12 cellular contexts compared by ENCODE assay signal in genomic region chr12:122721057-122721545, GRCh38. TPM values are rescaled to one million over a fixed set of nuclear protein-coding genes. Genes with fewer than 3 reads are reported as not detected.
DNase-seq lines count a peak whose midpoint lies in the region; TF ChIP-seq lines count a peak whose summit lies in the region.
"Had no signal": no experiment of that assay in that cellular context is flagged by ENCODE, and none has a peak within 500 bp of the region (broad histone marks: within the 10 kb centered on the region; RNA-seq: fewer than 3 reads in every experiment).

No MANE protein-coding gene starts in this region.

- intact Hi-C loops in activated T-helper 2 cell treated with anti-CD3 and anti-CD28 coated beads, Interferon-gamma antibody, Interleukin-2, Interleukin-4, amounts not matched to agents 10 μg/mL and 5 μg/mL and 100 μg/mL, durations not matched to agents 14 hours and 24 hours and 36 hours (cut with micrococcal nuclease): loop anchor here (1.0 to 5.0 kb wide), 4 partner anchors 9 to 176 kb away; partner anchors contain the start of genes DENR, HCAR1 and VPS37B
- intact Hi-C loops in A673 (cut with micrococcal nuclease; ENCODE audit: unreplicated experiment): no loop called here

- no peaks in the 10 kb centered on the region for H3K9me3 Mint-ChIP-seq in activated naive CD4-positive, alpha-beta T cell treated with anti-CD3 and anti-CD28 coated beads, Interleukin-2, amount 50 U/mL, for 24 hours
- no peaks in the 10 kb centered on the region for H3K9me3 Mint-ChIP-seq in activated naive CD4-positive, alpha-beta T cell treated with anti-CD3 and anti-CD28 coated beads, Interleukin-2, amount 10 ng/mL, durations not matched to agents 7 days and 5 days
- H3K9me3 Mint-ChIP-seq in activated T-helper 2 cell treated with anti-CD3 and anti-CD28 coated beads, Interferon-gamma antibody, Interleukin-2, Interleukin-4, amounts not matched to agents 10 μg/mL and 5 μg/mL and 100 μg/mL, durations not matched to agents 14 hours and 24 hours and 36 hours: no peaks in the 10 kb centered on the region
- H3K9me3 Mint-ChIP-seq: activated naive CD8-positive, alpha-beta T cell treated with anti-CD3 and anti-CD28 coated beads, Interleukin-2, amount 10 ng/mL, durations not matched to agents 7 days and 5 days had no signal

- POLR2A ChIA-PET in A673 (lab: Charles Lee; ENCODE audit: low non-redundant PET): no interaction called here

- DNase-seq in activated naive CD4-positive, alpha-beta T cell treated with anti-CD3 and anti-CD28 coated beads, Interleukin-2, amount 10 ng/mL, durations not matched to agents 7 days and 5 days: no peak
- no peak for DNase-seq in activated T-helper 2 cell treated with anti-CD3 and anti-CD28 coated beads, Interferon-gamma antibody, Interleukin-2, Interleukin-4, amounts not matched to agents 10 μg/mL and 5 μg/mL and 100 μg/mL, durations not matched to agents 14 hours and 24 hours and 36 hours (ENCODE audit: low spot score)
- DNase-seq in iris pigment epithelial cell (ENCODE audit: low read depth) (peak; percentile 67), tibial nerve (ENCODE audit: low spot score in 2 of 2) (no peak), NCI-H1092 (lab: John Stamatoyannopoulos, UW) (no peak), SW 1271 (lab: John Stamatoyannopoulos, UW) (no peak), A673 (ENCODE audit: low spot score) (no peak)
- DNase-seq: activated naive CD8-positive, alpha-beta T cell treated with anti-CD3 and anti-CD28 coated beads, Interleukin-2, amount 10 ng/mL, durations not matched to agents 7 days and 5 days; mesendoderm; NCI-H1105 treated with DMSO at 0.1 percent for 48 hours; upper lobe of right lung had no signal

- peak overlapping the region; percentile 43 for H3K4me3 Mint-ChIP-seq in activated naive CD4-positive, alpha-beta T cell treated with anti-CD3 and anti-CD28 coated beads, Interleukin-2, amount 50 U/mL, for 24 hours
- no peak overlapping the region for H3K4me3 Mint-ChIP-seq in activated naive CD4-positive, alpha-beta T cell treated with anti-CD3 and anti-CD28 coated beads, Interleukin-2, amount 10 ng/mL, durations not matched to agents 7 days and 5 days
- H3K4me3 Mint-ChIP-seq in activated T-helper 2 cell treated with anti-CD3 and anti-CD28 coated beads, Interferon-gamma antibody, Interleukin-2, Interleukin-4, amounts not matched to agents 10 μg/mL and 5 μg/mL and 100 μg/mL, durations not matched to agents 14 hours and 24 hours and 36 hours (ENCODE audit: low read depth): no peak overlapping the region
- H3K4me3 Mint-ChIP-seq: activated naive CD8-positive, alpha-beta T cell treated with anti-CD3 and anti-CD28 coated beads, Interleukin-2, amount 10 ng/mL, durations not matched to agents 7 days and 5 days had no signal

- H3K36me3 Mint-ChIP-seq in activated naive CD4-positive, alpha-beta T cell treated with anti-CD3 and anti-CD28 coated beads, Interleukin-2, amount 50 U/mL, for 24 hours: no peaks in the 10 kb centered on the region
- no peaks in the 10 kb centered on the region for H3K36me3 Mint-ChIP-seq in activated naive CD4-positive, alpha-beta T cell treated with anti-CD3 and anti-CD28 coated beads, Interleukin-2, amount 10 ng/mL, durations not matched to agents 7 days and 5 days
- H3K36me3 Mint-ChIP-seq in activated T-helper 2 cell treated with anti-CD3 and anti-CD28 coated beads, Interferon-gamma antibody, Interleukin-2, Interleukin-4, amounts not matched to agents 10 μg/mL and 5 μg/mL and 100 μg/mL, durations not matched to agents 14 hours and 24 hours and 36 hours (ENCODE audit: low read depth): peaks cover 10% of the 10 kb centered on the region
- H3K36me3 Mint-ChIP-seq: activated naive CD8-positive, alpha-beta T cell treated with anti-CD3 and anti-CD28 coated beads, Interleukin-2, amount 10 ng/mL, durations not matched to agents 7 days and 5 days had no signal

- no peaks in the 10 kb centered on the region for H3K27me3 Mint-ChIP-seq in activated naive CD4-positive, alpha-beta T cell treated with anti-CD3 and anti-CD28 coated beads, Interleukin-2, amount 50 U/mL, for 24 hours
- peaks cover 6% of the 10 kb centered on the region for H3K27me3 Mint-ChIP-seq in activated naive CD4-positive, alpha-beta T cell treated with anti-CD3 and anti-CD28 coated beads, Interleukin-2, amount 10 ng/mL, durations not matched to agents 7 days and 5 days
- H3K27me3 Mint-ChIP-seq in activated T-helper 2 cell treated with anti-CD3 and anti-CD28 coated beads, Interferon-gamma antibody, Interleukin-2, Interleukin-4, amounts not matched to agents 10 μg/mL and 5 μg/mL and 100 μg/mL, durations not matched to agents 14 hours and 24 hours and 36 hours (ENCODE audit: low read depth): no peaks in the 10 kb centered on the region

- TF ChIP-seq CTCF in tibial nerve (IDR thresholded peaks at IDR 0.05): no peak
- no peak for TF ChIP-seq CTCF in A673 (conservative IDR thresholded peaks at IDR 0.05; ENCODE audit: low read depth, low read length)

- H3K4me1 Mint-ChIP-seq in activated naive CD4-positive, alpha-beta T cell treated with anti-CD3 and anti-CD28 coated beads, Interleukin-2, amount 50 U/mL, for 24 hours: peaks cover 29% of the 10 kb centered on the region
- peaks cover 36% of the 10 kb centered on the region for H3K4me1 Mint-ChIP-seq in activated naive CD4-positive, alpha-beta T cell treated with anti-CD3 and anti-CD28 coated beads, Interleukin-2, amount 10 ng/mL, durations not matched to agents 7 days and 5 days
- H3K4me1 Mint-ChIP-seq in activated T-helper 2 cell treated with anti-CD3 and anti-CD28 coated beads, Interferon-gamma antibody, Interleukin-2, Interleukin-4, amounts not matched to agents 10 μg/mL and 5 μg/mL and 100 μg/mL, durations not matched to agents 14 hours and 24 hours and 36 hours (ENCODE audit: low read depth): peaks cover 32% of the 10 kb centered on the region

- peaks cover 0 to 24% (median 2%) of the 10 kb centered on the region in 4 donors for H3K4me1 ChIP-seq in tibial nerve
- no peaks in the 10 kb centered on the region for H3K4me1 ChIP-seq in A673 (ENCODE audit: insufficient read depth, low read length, poor library complexity, severe bottlenecking)
- H3K4me1 ChIP-seq: upper lobe of right lung had no signal

- TF ChIP-seq EP300 in tibial nerve (IDR thresholded peaks at IDR 0.05): no peak

- H3K4me3 ChIP-seq in tibial nerve (no peak overlapping the region), A673 (ENCODE audit: low read depth, low read length, poor library complexity, severe bottlenecking) (no peak overlapping the region)
- H3K4me3 ChIP-seq: upper lobe of right lung had no signal

- H3K27ac ChIP-seq in tibial nerve: peak overlapping the region in 3 of 4 donors; percentile 30 to 83 (median 71)
- H3K27ac ChIP-seq in A673 (ENCODE audit: low read depth, low read length, poor library complexity, severe bottlenecking): no peak overlapping the region
- H3K27ac ChIP-seq: upper lobe of right lung had no signal

- CTCF ChIA-PET in activated naive CD4-positive, alpha-beta T cell treated with anti-CD3 and anti-CD28 coated beads, Interleukin-2, amount 10 ng/mL, durations not matched to agents 7 days and 5 days (lab: Charles Lee): no interaction called here
- CTCF ChIA-PET in A673 (lab: Charles Lee): no interaction called here

- no TSS peak for BruUV-seq in A673 (replicated peaks; lab: Mats Ljungman, UMichigan)

- TF ChIP-seq POLR2A in tibial nerve (IDR thresholded peaks at IDR 0.05): no peak

- H3K9me3 ChIP-seq in tibial nerve: no peaks in the 10 kb centered on the region
- H3K9me3 ChIP-seq in A673 (ENCODE audit: low read depth, low read length, poor library complexity, severe bottlenecking): no peaks in the 10 kb centered on the region
- H3K9me3 ChIP-seq: upper lobe of right lung had no signal

- 45 to 47% methylated on average over 11 of the region's 11 CpGs for WGBS in tibial nerve, 2 donors

- H3K27me3 ChIP-seq in tibial nerve (no peaks in the 10 kb centered on the region), A673 (replicated peaks; ENCODE audit: insufficient read depth, low read depth, low read length, poor library complexity) (no peaks in the 10 kb centered on the region)
- H3K27me3 ChIP-seq: upper lobe of right lung had no signal

- H3K36me3 ChIP-seq in tibial nerve: no peaks in the 10 kb centered on the region
- no peaks in the 10 kb centered on the region for H3K36me3 ChIP-seq in A673 (ENCODE audit: insufficient read depth, low read length, poor library complexity, severe bottlenecking)
- H3K36me3 ChIP-seq: upper lobe of right lung had no signal

- peak overlapping the region; percentile 70 for H3K27ac Mint-ChIP-seq in activated naive CD4-positive, alpha-beta T cell treated with anti-CD3 and anti-CD28 coated beads, Interleukin-2, amount 50 U/mL, for 24 hours
- H3K27ac Mint-ChIP-seq in activated naive CD4-positive, alpha-beta T cell treated with anti-CD3 and anti-CD28 coated beads, Interleukin-2, amount 10 ng/mL, durations not matched to agents 7 days and 5 days: no peak overlapping the region
- H3K27ac Mint-ChIP-seq in activated T-helper 2 cell treated with anti-CD3 and anti-CD28 coated beads, Interferon-gamma antibody, Interleukin-2, Interleukin-4, amounts not matched to agents 10 μg/mL and 5 μg/mL and 100 μg/mL, durations not matched to agents 14 hours and 24 hours and 36 hours: peak overlapping the region; percentile 83

RNA-seq across cellular contexts. Expression of gene HCAR3, which starts 4.5 kb away (rescaled TPM):
- 0.34 and 0.46 TPM in 2 replicates for total RNA-seq in activated T-helper 2 cell treated with anti-CD3 and anti-CD28 coated beads, Interferon-gamma antibody, Interleukin-2, Interleukin-4, amounts not matched to agents 10 μg/mL and 5 μg/mL and 100 μg/mL, durations not matched to agents 14 hours and 24 hours and 36 hours
- total RNA-seq in tibial nerve (under 1 TPM in 1 of 4 donors, not detected in 3; 0.42 TPM), A673 (2021) (0.37 TPM in 1 of 2 replicates, not detected in the other)
- total RNA-seq: activated naive CD8-positive, alpha-beta T cell treated with anti-CD3 and anti-CD28 coated beads, Interleukin-2, amount 10 ng/mL, durations not matched to agents 7 days and 5 days had no signal

RNA-seq across cellular contexts. Expression of gene HCAR1, which starts 9.5 kb away (rescaled TPM):
- total RNA-seq in activated T-helper 2 cell treated with anti-CD3 and anti-CD28 coated beads, Interferon-gamma antibody, Interleukin-2, Interleukin-4, amounts not matched to agents 10 μg/mL and 5 μg/mL and 100 μg/mL, durations not matched to agents 14 hours and 24 hours and 36 hours: 2.6 and 2.8 TPM in 2 replicates
- total RNA-seq in tibial nerve (1 to 10 TPM in 2 of 4 donors, under 1 TPM in 2; under 0.01 to 1.8 (median 1.1) TPM), A673 (2021) (1.9 and 2.0 TPM in 2 replicates)

RNA-seq across cellular contexts. Expression of gene HCAR2, which starts 17.9 kb away (rescaled TPM):
- 0.16 TPM in 2 replicates for total RNA-seq in activated T-helper 2 cell treated with anti-CD3 and anti-CD28 coated beads, Interferon-gamma antibody, Interleukin-2, Interleukin-4, amounts not matched to agents 10 μg/mL and 5 μg/mL and 100 μg/mL, durations not matched to agents 14 hours and 24 hours and 36 hours
- total RNA-seq in tibial nerve (1 to 10 TPM in 3 of 4 donors, not detected in 1; 2.3 to 6.3 (median 3.3) TPM), A673 (2021) (0.24 and 0.34 TPM in 2 replicates)
- total RNA-seq: activated naive CD8-positive, alpha-beta T cell treated with anti-CD3 and anti-CD28 coated beads, Interleukin-2, amount 10 ng/mL, durations not matched to agents 7 days and 5 days had no signal

RNA-seq across cellular contexts. Expression of gene DENR, which starts 31.5 kb away (rescaled TPM):
- total RNA-seq in activated T-helper 2 cell treated with anti-CD3 and anti-CD28 coated beads, Interferon-gamma antibody, Interleukin-2, Interleukin-4, amounts not matched to agents 10 μg/mL and 5 μg/mL and 100 μg/mL, durations not matched to agents 14 hours and 24 hours and 36 hours: 76.7 and 79.6 TPM in 2 replicates
- total RNA-seq in tibial nerve: 10 to 100 TPM; 12.6 to 25.1 (median 17.3) TPM
- 104 and 116 TPM in 2 replicates for total RNA-seq in A673 (2021)

RNA-seq across cellular contexts. Expression of gene CCDC62, which starts 53.3 kb away (rescaled TPM):
- total RNA-seq in activated T-helper 2 cell treated with anti-CD3 and anti-CD28 coated beads, Interferon-gamma antibody, Interleukin-2, Interleukin-4, amounts not matched to agents 10 μg/mL and 5 μg/mL and 100 μg/mL, durations not matched to agents 14 hours and 24 hours and 36 hours: 0.39 and 0.62 TPM in 2 replicates
- total RNA-seq in tibial nerve: 1 to 10 TPM in 2 of 4 donors, under 1 TPM in 2; 0.78 to 1.5 (median 1.2) TPM
- 0.20 TPM in 1 of 2 replicates, not detected in the other for total RNA-seq in A673 (2021)
